Comparison of ENCODE assay signal across 1 cellular context in genomic region chr6:162727347-162728176, GRCh38.
A peak's percentile ranks its signal among the peaks of the same experiment; 100 is the strongest.
TF ChIP-seq lines count a peak whose summit lies in the region.

PACRG (plus strand) TSS chr6:162727974.
PRKN (minus strand) TSS chr6:162727766.

TF ChIP-seq in IMR-90, 13 proteins besides CTCF, POLR2A, EP300 and RAD21 (continued from another document):
- TF ChIP-seq ELK1 (IDR thresholded peaks at IDR 0.05; ENCODE audit: borderline replicate concordance, low read depth, low read length) = no peak
- TF ChIP-seq USF2 (IDR thresholded peaks at IDR 0.05; ENCODE audit: low read depth, low read length) = no peak
- TF ChIP-seq MAZ (IDR thresholded peaks at IDR 0.05; ENCODE audit: borderline replicate concordance, low read depth, low read length) = peak; percentile 95; the same call in 1 of the 2 replicates
- no peak for TF ChIP-seq FOS (IDR thresholded peaks at IDR 0.05; ENCODE audit: low read depth, low read length)
- TF ChIP-seq MAFK (IDR thresholded peaks at IDR 0.05; ENCODE audit: low read depth, low read length) = no peak
- TF ChIP-seq CEBPB (IDR thresholded peaks at IDR 0.05; ENCODE audit: low read depth, low read length) = peak; percentile 78
- no peak for TF ChIP-seq CHD1 (IDR thresholded peaks at IDR 0.05; ENCODE audit: low read depth, low read length)
